Comparison of ENCODE assay signal across 12 cellular contexts in genomic region chr2:96202152-96202856, GRCh38. TPM values are rescaled to one million over a fixed set of nuclear protein-coding genes. Genes with fewer than 3 reads are reported as not detected.
A peak's percentile ranks its signal among the peaks of the same experiment; 100 is the strongest.
DNase-seq lines count a peak whose midpoint lies in the region; ATAC-seq and TF ChIP-seq lines count a peak whose summit lies in the region.
"Had no signal": no experiment of that assay in that cellular context is flagged by ENCODE, and none has a peak within 500 bp of the region (broad histone marks: within the 10 kb centered on the region; RNA-seq: fewer than 3 reads in every experiment).

No MANE protein-coding gene starts in this region.

- no peaks in the 10 kb centered on the region for H3K36me3 ChIP-seq in brain microvascular endothelial cell (replicated peaks)

- no peak for TF ChIP-seq CTCF in brain microvascular endothelial cell (IDR thresholded peaks at IDR 0.05; ENCODE audit: low read depth, low read length, missing control alignments)

- H3K27me3 Mint-ChIP-seq in effector memory CD8-positive, alpha-beta T cell: no peaks in the 10 kb centered on the region
- H3K27me3 Mint-ChIP-seq in naive thymus-derived CD8-positive, alpha-beta T cell: no peaks in the 10 kb centered on the region

- no peaks in the 10 kb centered on the region for H3K27me3 ChIP-seq in brain microvascular endothelial cell (replicated peaks)

- H3K9me3 Mint-ChIP-seq in effector memory CD8-positive, alpha-beta T cell: no peaks in the 10 kb centered on the region
- H3K9me3 Mint-ChIP-seq in naive thymus-derived CD8-positive, alpha-beta T cell: no peaks in the 10 kb centered on the region

- H3K4me3 Mint-ChIP-seq in effector memory CD8-positive, alpha-beta T cell: peak overlapping the region; percentile 84 to 88
- peak overlapping the region in 8 of 10 donors; percentile 11 to 45 (median 28) for H3K4me3 Mint-ChIP-seq in naive thymus-derived CD8-positive, alpha-beta T cell

- DNase-seq in AG20443 (ENCODE audit: low spot score) (peak; percentile 32), GM04503 (ENCODE audit: low read depth) (peak; percentile 49), brain microvascular endothelial cell (no peak), SIG-M5 (lab: John Stamatoyannopoulos, UW) (no peak), NCI-H510A (lab: John Stamatoyannopoulos, UW) (no peak), NCI-H1105 (lab: John Stamatoyannopoulos, UW) (no peak)
- DNase-seq in effector memory CD8-positive, alpha-beta T cell: no peak
- DNase-seq in naive thymus-derived CD8-positive, alpha-beta T cell: no peak
- DNase-seq: activated CD8-positive, alpha-beta memory T cell treated with anti-CD3 and anti-CD28 coated beads for 24 hours; amniotic stem cell; head of caudate nucleus; NCI-H2081 had no signal

- peaks cover 22% of the 10 kb centered on the region for H3K36me3 Mint-ChIP-seq in effector memory CD8-positive, alpha-beta T cell (ENCODE audit: insufficient read depth)
- H3K36me3 Mint-ChIP-seq in naive thymus-derived CD8-positive, alpha-beta T cell: peaks cover 0 to 27% (median 6%) of the 10 kb centered on the region in 3 donors

- in situ Hi-C loops in brain microvascular endothelial cell (cut with HindIII; ENCODE audit: low pct_ligation_motif_present, low sequenced_read_pairs): no loop called here

- H3K27ac ChIP-seq in brain microvascular endothelial cell: no peak overlapping the region

- no peak for ATAC-seq in effector memory CD8-positive, alpha-beta T cell (replicated peaks)
- ATAC-seq in naive thymus-derived CD8-positive, alpha-beta T cell: no peak

- POLR2A ChIA-PET in naive thymus-derived CD8-positive, alpha-beta T cell (lab: Charles Lee): interaction anchor here (1.7 kb wide), 1 partner anchor 10 kb away, joined by 4 read pairs; no protein-coding TSS in a partner anchor

- H3K4me1 Mint-ChIP-seq in effector memory CD8-positive, alpha-beta T cell (ENCODE audit: low read depth in 2 of 2): peaks cover 38 to 77% of the 10 kb centered on the region in 2 donors
- H3K4me1 Mint-ChIP-seq in naive thymus-derived CD8-positive, alpha-beta T cell: peaks cover 33 to 93% (median 81%) of the 10 kb centered on the region in 4 donors

- no peak overlapping the region for H3K4me3 ChIP-seq in brain microvascular endothelial cell (ENCODE audit: low read depth, low read length)

- H3K27ac Mint-ChIP-seq in effector memory CD8-positive, alpha-beta T cell: peak overlapping the region; percentile 96 to 97
- peak overlapping the region in 6 of 10 donors; percentile 8 to 88 (median 59) for H3K27ac Mint-ChIP-seq in naive thymus-derived CD8-positive, alpha-beta T cell

RNA-seq across cellular contexts. Expression of gene STARD7, which starts 6.3 kb away (rescaled TPM):
- total RNA-seq in naive thymus-derived CD8-positive, alpha-beta T cell: 10 to 100 TPM; 87.5 to 99.3 TPM
- polyA plus RNA-seq in naive thymus-derived CD8-positive, alpha-beta T cell: 100 to 1,000 TPM; 114 to 143 (median 137) TPM

RNA-seq across cellular contexts. Expression of gene DUSP2, which starts 57.1 kb away (rescaled TPM):
- 10 to 100 TPM; 31.5 to 36.5 TPM for total RNA-seq in naive thymus-derived CD8-positive, alpha-beta T cell
- 100 to 1,000 TPM in 1 of 3 donors, 10 to 100 TPM in 2; 24.3 to 459 (median 60.7) TPM for polyA plus RNA-seq in naive thymus-derived CD8-positive, alpha-beta T cell

Comparison
In these comparisons a context has a peak if more than half of its experiments do, and no peak if none do; other contexts are left out.
1. DNase-seq: peak in AG20443 (single experiment) and GM04503 (single experiment); none in effector memory CD8-positive, alpha-beta T cell (0 of 3), naive thymus-derived CD8-positive, alpha-beta T cell (0 of 10), brain microvascular endothelial cell (single experiment), SIG-M5 (single experiment), NCI-H510A (single experiment) and NCI-H1105 (single experiment).